In genomic region chr1:154938604-154939399, GRCh38 we compare ENCODE assay signal across 10 cellular contexts. TPM values are rescaled to one million over a fixed set of nuclear protein-coding genes. Genes with fewer than 3 reads are reported as not detected.
DNase-seq lines count a peak whose midpoint lies in the region; ATAC-seq, FAIRE-seq and TF ChIP-seq lines count a peak whose summit lies in the region.
"Had no signal": no experiment of that assay in that cellular context is flagged by ENCODE, and none has a peak within 500 bp of the region (broad histone marks: within the 10 kb centered on the region; RNA-seq: fewer than 3 reads in every experiment).

No MANE protein-coding gene starts in this region.

- H2BK12ac ChIP-seq in neuronal stem cell (ENCODE audit: low read length), result peak overlapping the region; percentile 4

- no peak overlapping the region for H4K91ac ChIP-seq in neuronal stem cell (ENCODE audit: low read depth, low read length, poor library complexity)

- TF ChIP-seq CTCF in MM.1S (IDR thresholded peaks at IDR 0.05; ENCODE audit: low read length) (no peak), colonic mucosa (IDR thresholded peaks at IDR 0.05) (no peak)

- H2BK120ac ChIP-seq in neuronal stem cell (ENCODE audit: low read depth, low read length), result no peak overlapping the region

- no peak overlapping the region for H3K23ac ChIP-seq in neuronal stem cell (ENCODE audit: low read depth, low read length, poor library complexity)

- ATAC-seq in GM21526 (IDR thresholded peaks at IDR 0.05; ENCODE audit: low FRiP score, unreplicated experiment) (no peak), HG03139 (IDR thresholded peaks at IDR 0.05; ENCODE audit: unreplicated experiment) (no peak)

- FAIRE-seq in GM12892 (lab: Jason Lieb, UNC), result no peak

- H3K4me3 ChIP-seq in BLaER1 treated with 17β-estradiol and CSF1 and Interleukin-3, amounts not matched to agents 10 nM and 100 nM, result no peak overlapping the region
- H3K4me3 ChIP-seq in MM.1S (ENCODE audit: low read length), result peak overlapping the region; percentile 68; the same call in 1 of the 2 replicates
- H3K4me3 ChIP-seq in colonic mucosa, result no peak overlapping the region
- no peak overlapping the region for H3K4me3 ChIP-seq in neuronal stem cell (ENCODE audit: low read length in 2 of 2)

- no peak overlapping the region for H3K4ac ChIP-seq in neuronal stem cell (ENCODE audit: low read length)

- no peaks in the 10 kb centered on the region for H3K79me1 ChIP-seq in neuronal stem cell (ENCODE audit: low read depth, low read length)

- H3K9ac ChIP-seq in BLaER1 treated with 17β-estradiol and CSF1 and Interleukin-3, amounts not matched to agents 10 nM and 100 nM, result peak overlapping the region in 7 of 11 experiments; percentile 92 to 100 (median 96); a peak in 8 of 22 replicates
- H3K9ac ChIP-seq in MM.1S (ENCODE audit: low read length) (peak overlapping the region; percentile 94; the same call in 1 of the 2 replicates), colonic mucosa (ENCODE audit: low read depth in 2 of 2, low read length in 2 of 2) (no peak overlapping the region), neuronal stem cell (ENCODE audit: low read depth, low read length, poor library complexity) (no peak overlapping the region)

- intact Hi-C loops in colonic mucosa (cut with DNase I), result no loop called here

- no peak overlapping the region for H3K14ac ChIP-seq in neuronal stem cell (ENCODE audit: low read length)

- H3K4me2 ChIP-seq in BLaER1 treated with 17β-estradiol and CSF1 and Interleukin-3, amounts not matched to agents 10 nM and 100 nM, result peak overlapping the region; percentile 86 to 98 (median 93)
- H3K4me2 ChIP-seq in MM.1S (ENCODE audit: low read depth, low read length) (peak overlapping the region; percentile 92; the same call in 1 of the 2 replicates), neuronal stem cell (ENCODE audit: insufficient read depth, low read length, poor library complexity, severe bottlenecking) (no peak overlapping the region)

- H2BK5ac ChIP-seq in neuronal stem cell (ENCODE audit: low read length), result peak overlapping the region; percentile 29

- no peak overlapping the region for H3K18ac ChIP-seq in neuronal stem cell (ENCODE audit: low read length)

- H2AFZ ChIP-seq in MM.1S (ENCODE audit: low read length) (no peak overlapping the region), neuronal stem cell (ENCODE audit: low read length) (no peak overlapping the region)

- TF ChIP-seq POLR2A in GM12892 (IDR thresholded peaks at IDR 0.05; ENCODE audit: low read depth, low read length), result no peak

- H3K4me1 ChIP-seq in BLaER1 treated with 17β-estradiol and CSF1 and Interleukin-3, amounts not matched to agents 10 nM and 100 nM, result peaks cover 72 to 81% (median 77%) of the 10 kb centered on the region in 10 experiments
- peaks cover 62% of the 10 kb centered on the region for H3K4me1 ChIP-seq in MM.1S (ENCODE audit: low read length)
- peaks cover 2% of the 10 kb centered on the region for H3K4me1 ChIP-seq in colonic mucosa
- peaks cover 25 to 37% of the 10 kb centered on the region in 2 donors for H3K4me1 ChIP-seq in neuronal stem cell (ENCODE audit: control insufficient read depth in 2 of 2, insufficient read depth in 1 of 2, low read depth in 1 of 2, low read length in 2 of 2)

- no peaks in the 10 kb centered on the region for H3K9me2 ChIP-seq in MM.1S (replicated peaks; ENCODE audit: insufficient read depth, low read length)

- no peak overlapping the region for H2AK5ac ChIP-seq in neuronal stem cell (ENCODE audit: low read depth, low read length)

- no peaks in the 10 kb centered on the region for H4K20me1 ChIP-seq in BLaER1 treated with 17β-estradiol and CSF1 and Interleukin-3, amounts not matched to agents 10 nM and 100 nM
- H4K20me1 ChIP-seq in MM.1S (ENCODE audit: insufficient read depth, low read length), result no peaks in the 10 kb centered on the region

- no peak overlapping the region for H4K8ac ChIP-seq in neuronal stem cell (ENCODE audit: low read depth, low read length)

- no CpG with 5 or more reads among the region's 7 CpGs for WGBS in neuronal stem cell (ENCODE audit: extremely low coverage in 2 of 2, insufficient read length in 2 of 2, insufficient replicate concordance in 1 of 2), 2 donors

- H3K79me2 ChIP-seq in MM.1S (ENCODE audit: low read length), result peaks cover 48% of the 10 kb centered on the region

- H3K9me3 ChIP-seq in BLaER1 treated with 17β-estradiol and CSF1 and Interleukin-3, amounts not matched to agents 10 nM and 100 nM (replicated peaks in 1 of 11), result no peaks in the 10 kb centered on the region
- H3K9me3 ChIP-seq in MM.1S (replicated peaks; ENCODE audit: insufficient read depth, low read length) (no peaks in the 10 kb centered on the region), colonic mucosa (no peaks in the 10 kb centered on the region), neuronal stem cell (replicated peaks in 1 of 2; ENCODE audit: control insufficient read depth in 2 of 2, insufficient read depth in 1 of 2, low read depth in 1 of 2, low read length in 2 of 2) (peaks cover 0 to 2% of the 10 kb centered on the region in 2 donors)

- H3F3A ChIP-seq in MM.1S (ENCODE audit: insufficient read depth, low read length), result peaks cover 65% of the 10 kb centered on the region

- peak overlapping the region; percentile 96 to 100 (median 99); a peak in 14 of 22 replicates for H3K27ac ChIP-seq in BLaER1 treated with 17β-estradiol and CSF1 and Interleukin-3, amounts not matched to agents 10 nM and 100 nM
- H3K27ac ChIP-seq in MM.1S (ENCODE audit: low read length) (peak overlapping the region; percentile 91), colonic mucosa (peak overlapping the region; percentile 96), neuronal stem cell (replicated peaks; ENCODE audit: low read length) (no peak overlapping the region)

- DNase-seq in MM.1S (no peak), colonic mucosa (no peak), neuronal stem cell (ENCODE audit: low spot score) (no peak), GM12892 (ENCODE audit: insufficient read length) (no peak)
- DNase-seq in stimulated activated CD4-positive, alpha-beta T cell treated with anti-CD3 and anti-CD28 coated beads, Interleukin-1b, Interleukin-23, amount 100 ng/mL, for 48 hours, result no peak
- DNase-seq: activated effector memory CD4-positive, alpha-beta T cell treated with Interleukin-2 at 50 U/mL for 16 hours; EL had no signal

- H3K36me3 ChIP-seq in BLaER1 treated with 17β-estradiol and CSF1 and Interleukin-3, amounts not matched to agents 10 nM and 100 nM, result no peaks in the 10 kb centered on the region
- H3K36me3 ChIP-seq in MM.1S (replicated peaks; ENCODE audit: insufficient read depth, low read length) (no peaks in the 10 kb centered on the region), colonic mucosa (no peaks in the 10 kb centered on the region), neuronal stem cell (replicated peaks in 1 of 2; ENCODE audit: control insufficient read depth in 2 of 2, insufficient read depth in 2 of 2, low read length in 2 of 2) (peaks cover 0 to 1% of the 10 kb centered on the region in 2 donors)

- no peaks in the 10 kb centered on the region for H3K27me3 ChIP-seq in BLaER1 treated with 17β-estradiol and CSF1 and Interleukin-3, amounts not matched to agents 10 nM and 100 nM
- H3K27me3 ChIP-seq in MM.1S (replicated peaks; ENCODE audit: insufficient read depth, low read length), result no peaks in the 10 kb centered on the region
- H3K27me3 ChIP-seq in colonic mucosa, result no peaks in the 10 kb centered on the region
- H3K27me3 ChIP-seq in neuronal stem cell (ENCODE audit: control insufficient read depth in 3 of 3, insufficient read depth in 3 of 3, low read depth in 1 of 3, low read length in 3 of 3), result no peaks in the 10 kb centered on the region

- H2BK15ac ChIP-seq in neuronal stem cell (ENCODE audit: low read length), result no peak overlapping the region

RNA-seq across cellular contexts. Expression of gene PMVK, which starts 2.3 kb away (rescaled TPM):
- 10 to 100 TPM; 32.0 to 46.5 TPM for total RNA-seq in colonic mucosa
- 23.2 TPM for polyA plus RNA-seq in neuronal stem cell (2013, experiment 1 of 2)
- polyA plus RNA-seq in neuronal stem cell (2013, experiment 2 of 2), result 23.3 TPM
- 72.2 TPM for polyA plus RNA-seq in GM12892 (2012; ENCODE audit: missing spikeins)

RNA-seq across cellular contexts. Expression of gene PBXIP1, which starts 17.1 kb away (rescaled TPM):
- total RNA-seq in colonic mucosa, result 10 to 100 TPM; 22.0 to 51.4 TPM
- 21.9 TPM for polyA plus RNA-seq in neuronal stem cell (2013, experiment 1 of 2)
- 21.6 TPM for polyA plus RNA-seq in neuronal stem cell (2013, experiment 2 of 2)
- polyA plus RNA-seq in GM12892 (2012; ENCODE audit: missing spikeins), result 23.3 TPM

RNA-seq across cellular contexts. Expression of gene PYGO2, which starts 22.8 kb away (rescaled TPM):
- total RNA-seq in colonic mucosa, result 10 to 100 TPM; 25.8 to 33.8 TPM
- polyA plus RNA-seq in neuronal stem cell (2013, experiment 1 of 2), result 48.6 TPM
- polyA plus RNA-seq in neuronal stem cell (2013, experiment 2 of 2), result 48.1 TPM
- polyA plus RNA-seq in GM12892 (2012; ENCODE audit: missing spikeins), result 18.6 TPM

RNA-seq across cellular contexts. Expression of gene SHC1, which starts 31.7 kb away (rescaled TPM):
- 100 to 1,000 TPM in 1 of 2 donors, 10 to 100 TPM in 1; 98.3 to 104 TPM for total RNA-seq in colonic mucosa
- 95.8 TPM for polyA plus RNA-seq in neuronal stem cell (2013, experiment 1 of 2)
- 97.1 TPM for polyA plus RNA-seq in neuronal stem cell (2013, experiment 2 of 2)
- polyA plus RNA-seq in GM12892 (2012; ENCODE audit: missing spikeins), result 15.3 TPM

RNA-seq across cellular contexts. Expression of gene CKS1B, which starts 35.7 kb away (rescaled TPM):
- 10 to 100 TPM; 49.5 to 76.5 TPM for total RNA-seq in colonic mucosa
- polyA plus RNA-seq in neuronal stem cell (2013, experiment 1 of 2), result 629 TPM
- 633 TPM for polyA plus RNA-seq in neuronal stem cell (2013, experiment 2 of 2)
- polyA plus RNA-seq in GM12892 (2012; ENCODE audit: missing spikeins), result 182 TPM

Comparison
In these comparisons a context has a peak if more than half of its experiments do, and no peak if none do; other contexts are left out.
1. H3K9ac ChIP-seq: peak in BLaER1 treated with 17β-estradiol and CSF1 and Interleukin-3, amounts not matched to agents 10 nM and 100 nM (7 of 11) and MM.1S (single experiment); none in colonic mucosa (0 of 2) and neuronal stem cell (single experiment).